In genomic region chr16:67841816-67842508, GRCh38 we compare ENCODE assay signal across 8 cellular contexts. TPM values are rescaled to one million over a fixed set of nuclear protein-coding genes. Genes with fewer than 3 reads are reported as not detected.
DNase-seq lines count a peak whose midpoint lies in the region; ATAC-seq and TF ChIP-seq lines count a peak whose summit lies in the region.

TSS of gene THAP11 (plus strand) at chr16:67842320. CDS start at chr16:67842555, 235 bp downstream.

- no peaks in the 10 kb centered on the region for H3K36me3 ChIP-seq in left lung

- peak within 1 kb of the TSS; percentile 61 to 83 for H3K4me3 ChIP-seq in left lung

- peak; percentile 78 to 92 for TF ChIP-seq CTCF in left lung (IDR thresholded peaks at IDR 0.05)

- ATAC-seq in GM19372 (IDR thresholded peaks at IDR 0.05; ENCODE audit: low read depth, unreplicated experiment) (peak; percentile 44), HG03521 (IDR thresholded peaks at IDR 0.05; ENCODE audit: unreplicated experiment) (peak; percentile 43), left lung (peak; percentile 82)

- H3K27ac ChIP-seq in left lung = peak within 1 kb of the TSS; percentile 97 to 100

- peak; percentile 98 for DNase-seq in CD1c-positive myeloid dendritic cell (ENCODE audit: extremely low spot score)
- peak; percentile 94 for DNase-seq in NCI-H69 (lab: John Stamatoyannopoulos, UW)
- DNase-seq in activated CD4-positive, alpha-beta T cell treated with anti-CD3 and anti-CD28 coated beads, Interleukin-2, amount 50 U/mL, for 1 hour = peak; percentile 94
- DNase-seq in dedifferentiated amniotic fluid mesenchymal stem cell (ENCODE audit: extremely low spot score) = peak; percentile 97
- peak; percentile 94 for DNase-seq in left lung
- DNase-seq in stimulated activated CD4-positive, alpha-beta T cell treated with anti-CD3 and anti-CD28 coated beads, Interleukin-2, amount 100 ng/mL, for 4 hours (ENCODE audit: low read depth) = peak; percentile 90

- H3K27me3 ChIP-seq in left lung = no peaks in the 10 kb centered on the region

- peaks cover 30 to 43% of the 10 kb centered on the region in 2 donors for H3K4me1 ChIP-seq in left lung

- intact Hi-C loops in left lung (cut with DNase I) = no loop called here

- no peaks in the 10 kb centered on the region for H3K9me3 ChIP-seq in left lung

RNA-seq across cellular contexts. Expression of gene THAP11, which starts in this region (rescaled TPM):
- 10 to 100 TPM; 21.7 to 26.2 TPM for total RNA-seq in left lung

Comparison
In these comparisons a context has a peak if more than half of its experiments do, and no peak if none do; other contexts are left out.
1. Peak in every context shown above with its lines: DNase-seq, ATAC-seq, H3K4me3 ChIP-seq and H3K27ac ChIP-seq.